In genomic region chr17:7236808-7237207, GRCh38 we compare ENCODE assay signal across 11 cellular contexts. TPM values are rescaled to one million over a fixed set of nuclear protein-coding genes. Genes with fewer than 3 reads are reported as not detected.
A peak's percentile ranks its signal among the peaks of the same experiment; 100 is the strongest.
DNase-seq lines count a peak whose midpoint lies in the region; ATAC-seq and TF ChIP-seq lines count a peak whose summit lies in the region.
"Had no signal": no experiment of that assay in that cellular context is flagged by ENCODE, and none has a peak within 500 bp of the region (broad histone marks: within the 10 kb centered on the region; RNA-seq: fewer than 3 reads in every experiment).

No MANE protein-coding gene starts in this region.

- no peak for DNase-seq in CD8-positive, alpha-beta memory T cell
- DNase-seq in RWPE2 (ENCODE audit: low spot score) (no peak), epithelial cell of proximal tubule (ENCODE audit: low read depth) (no peak), progenitor cell of endocrine pancreas (ENCODE audit: low spot score, unreplicated experiment) (no peak), DMS53 (lab: John Stamatoyannopoulos, UW) (no peak), NCI-H187 (lab: John Stamatoyannopoulos, UW) (no peak), UCSD-AML1 (lab: John Stamatoyannopoulos, UW; ENCODE audit: unreplicated experiment) (no peak)
- DNase-seq in stimulated activated naive CD4-positive, alpha-beta T cell (lab: John Stamatoyannopoulos, UW): no peak
- DNase-seq: NCI-H1092, T-helper 9 cell had no signal

- CTCF ChIA-PET in CD8-positive, alpha-beta memory T cell (lab: Charles Lee): interaction anchor here (1.2 to 3.6 kb wide), 2 partner anchors 16 to 18 kb away, joined by 4 to 20 read pairs; partner anchors contain the start of genes ACADVL and DLG4

- H3K4me1 ChIP-seq in CD8-positive, alpha-beta memory T cell (ENCODE audit: insufficient read depth, low read length): peaks cover 55% of the 10 kb centered on the region
- H3K4me1 ChIP-seq in RWPE2 (ENCODE audit: insufficient read depth, poor library complexity, severe bottlenecking): peaks cover 13% of the 10 kb centered on the region

- H3K27me3 Mint-ChIP-seq in CD8-positive, alpha-beta memory T cell: peaks cover 0 to 5% of the 10 kb centered on the region in 2 donors
- no peaks in the 10 kb centered on the region for H3K27me3 Mint-ChIP-seq in progenitor cell of endocrine pancreas

- peaks cover 0 to 69% (median 20%) of the 10 kb centered on the region in 3 donors for H3K36me3 Mint-ChIP-seq in CD8-positive, alpha-beta memory T cell
- peaks cover 20% of the 10 kb centered on the region for H3K36me3 Mint-ChIP-seq in progenitor cell of endocrine pancreas (ENCODE audit: insufficient read depth)

- ATAC-seq in RWPE2 (ENCODE audit: low read depth): no peak

- POLR2A ChIA-PET in CD8-positive, alpha-beta memory T cell (lab: Charles Lee): interaction anchor here (0.5 to 1.2 kb wide), 4 partner anchors 13 to 68 kb away, joined by 3 to 11 read pairs (median 4); no protein-coding TSS in a partner anchor

- peaks cover 20% of the 10 kb centered on the region for H3K36me3 ChIP-seq in CD8-positive, alpha-beta memory T cell (ENCODE audit: insufficient read depth, low read length)
- peaks cover 43% of the 10 kb centered on the region for H3K36me3 ChIP-seq in RWPE2 (ENCODE audit: low read depth)

- no peaks in the 10 kb centered on the region for H3K9me3 ChIP-seq in CD8-positive, alpha-beta memory T cell (ENCODE audit: low read length)
- no peaks in the 10 kb centered on the region for H3K9me3 ChIP-seq in RWPE2 (ENCODE audit: severe bottlenecking)
- H3K9me3 ChIP-seq: thoracic aorta had no signal

- peak overlapping the region; percentile 93 to 99 (median 96) for H3K4me3 Mint-ChIP-seq in CD8-positive, alpha-beta memory T cell
- H3K4me3 Mint-ChIP-seq in progenitor cell of endocrine pancreas (ENCODE audit: low read depth): peak overlapping the region; percentile 97

- H3K4me1 Mint-ChIP-seq in CD8-positive, alpha-beta memory T cell: peaks cover 55 to 75% (median 63%) of the 10 kb centered on the region in 3 donors
- H3K4me1 Mint-ChIP-seq in progenitor cell of endocrine pancreas (ENCODE audit: low read depth): peaks cover 47% of the 10 kb centered on the region

- TF ChIP-seq CTCF in RWPE2 (IDR thresholded peaks at IDR 0.05; ENCODE audit: poor library complexity, severe bottlenecking) (no peak), epithelial cell of proximal tubule (conservative IDR thresholded peaks at IDR 0.05; ENCODE audit: low read depth, low read length) (no peak), progenitor cell of endocrine pancreas (IDR thresholded peaks at IDR 0.05; ENCODE audit: unreplicated experiment) (no peak)

- H3K9me3 Mint-ChIP-seq in CD8-positive, alpha-beta memory T cell: no peaks in the 10 kb centered on the region
- H3K9me3 Mint-ChIP-seq in progenitor cell of endocrine pancreas (ENCODE audit: low read depth): no peaks in the 10 kb centered on the region

- H3K4me3 ChIP-seq in CD8-positive, alpha-beta memory T cell (ENCODE audit: low read length): no peak overlapping the region
- H3K4me3 ChIP-seq in RWPE2 (ENCODE audit: severe bottlenecking) (no peak overlapping the region), epithelial cell of proximal tubule (ENCODE audit: low read depth, low read length) (peak overlapping the region; percentile 90)

- H3K27ac ChIP-seq in CD8-positive, alpha-beta memory T cell (ENCODE audit: low read depth, low read length): peak overlapping the region; percentile 17
- H3K27ac ChIP-seq in RWPE2 (ENCODE audit: poor library complexity, severe bottlenecking): peak overlapping the region; percentile 92

- H3K27me3 ChIP-seq in CD8-positive, alpha-beta memory T cell (ENCODE audit: insufficient read depth, low read length, poor library complexity, severe bottlenecking): no peaks in the 10 kb centered on the region
- H3K27me3 ChIP-seq in RWPE2 (ENCODE audit: insufficient read depth, poor library complexity, severe bottlenecking): no peaks in the 10 kb centered on the region

- H3K27ac Mint-ChIP-seq in CD8-positive, alpha-beta memory T cell: peak overlapping the region; percentile 13 to 99 (median 82)
- H3K27ac Mint-ChIP-seq in progenitor cell of endocrine pancreas: peak overlapping the region; percentile 89

RNA-seq across cellular contexts. Expression of gene PHF23, which starts 2.4 kb away (rescaled TPM):
- 10 to 100 TPM; 48.0 to 51.9 TPM for total RNA-seq in CD8-positive, alpha-beta memory T cell
- 25.8 TPM for polyA plus RNA-seq in CD8-positive, alpha-beta memory T cell
- total RNA-seq in epithelial cell of proximal tubule: 27.1 and 42.8 TPM in 2 replicates
- total RNA-seq in progenitor cell of endocrine pancreas: 66.9 and 73.7 TPM in 2 replicates

RNA-seq across cellular contexts. Expression of gene DVL2, which starts 2.5 kb away (rescaled TPM):
- total RNA-seq in CD8-positive, alpha-beta memory T cell: 10 to 100 TPM; 61.8 to 65.5 TPM
- 24.0 TPM for polyA plus RNA-seq in CD8-positive, alpha-beta memory T cell
- total RNA-seq in epithelial cell of proximal tubule: 46.5 and 68.0 TPM in 2 replicates
- 104 TPM in 2 replicates for total RNA-seq in progenitor cell of endocrine pancreas

RNA-seq across cellular contexts. Expression of gene GABARAP, which starts 5.4 kb away (rescaled TPM):
- 100 to 1,000 TPM; 156 to 165 TPM for total RNA-seq in CD8-positive, alpha-beta memory T cell
- polyA plus RNA-seq in CD8-positive, alpha-beta memory T cell: 914 TPM
- total RNA-seq in epithelial cell of proximal tubule: 298 and 570 TPM in 2 replicates
- total RNA-seq in progenitor cell of endocrine pancreas: 447 and 466 TPM in 2 replicates

RNA-seq across cellular contexts. Expression of gene CTDNEP1, which starts 14.7 kb away (rescaled TPM):
- 100 to 1,000 TPM; 224 to 240 TPM for total RNA-seq in CD8-positive, alpha-beta memory T cell
- 57.1 TPM for polyA plus RNA-seq in CD8-positive, alpha-beta memory T cell
- total RNA-seq in epithelial cell of proximal tubule (36.4 and 58.5 TPM in 2 replicates), progenitor cell of endocrine pancreas (134 and 137 TPM in 2 replicates)

RNA-seq across cellular contexts. Expression of gene ELP5, which starts 15.2 kb away (rescaled TPM):
- total RNA-seq in CD8-positive, alpha-beta memory T cell: 100 to 1,000 TPM; 106 to 111 TPM
- polyA plus RNA-seq in CD8-positive, alpha-beta memory T cell: 84.8 TPM
- total RNA-seq in epithelial cell of proximal tubule (37.0 and 54.8 TPM in 2 replicates), progenitor cell of endocrine pancreas (42.3 and 45.0 TPM in 2 replicates)
